1 cellular context compared by ENCODE assay signal in genomic region chr3:140953028-140953960, GRCh38.
TF ChIP-seq lines count a peak whose summit lies in the region.

No MANE protein-coding gene starts in this region.

TF ChIP-seq in GM23338, 12 proteins besides CTCF, POLR2A, EP300 and RAD21:
- TF ChIP-seq JUNB (IDR thresholded peaks at IDR 0.05; ENCODE audit: unreplicated experiment) (no peak), CREB1 (CRISPR knock-in tag; IDR thresholded peaks at IDR 0.05; ENCODE audit: low read depth) (no peak), REST (IDR thresholded peaks at IDR 0.05; ENCODE audit: unreplicated experiment) (no peak), STAT1 (IDR thresholded peaks at IDR 0.05; ENCODE audit: unreplicated experiment) (no peak), ETS1 (IDR thresholded peaks at IDR 0.05) (no peak)
TF ChIP-seq in GM23338: peak in this region for 0.
